In genomic region chr16:89426736-89427525, GRCh38 we compare ENCODE assay signal across 15 cellular contexts.
DNase-seq lines count a peak whose midpoint lies in the region; ATAC-seq and TF ChIP-seq lines count a peak whose summit lies in the region.
"Had no signal": no experiment of that assay in that cellular context is flagged by ENCODE, and none has a peak within 500 bp of the region (broad histone marks: within the 10 kb centered on the region; RNA-seq: fewer than 3 reads in every experiment).

No MANE protein-coding gene starts in this region.

- H3K4me2 ChIP-seq in IMR-90 (ENCODE audit: low read depth, low read length) (no peak overlapping the region), neural progenitor cell (peak overlapping the region; percentile 4)

- H3K9me1 ChIP-seq in IMR-90 (ENCODE audit: insufficient read depth, low read length): peaks cover 54% of the 10 kb centered on the region

- CTCF ChIA-PET in CD4-positive, alpha-beta memory T cell (lab: Charles Lee; ENCODE audit: partially characterized antibody): no interaction called here
- CTCF ChIA-PET in IMR-90 (lab: Yijun Ruan, JAX): no interaction called here

- peaks cover 14% of the 10 kb centered on the region for H3F3A ChIP-seq in neural progenitor cell (ENCODE audit: low read depth)

- H3K9ac ChIP-seq in IMR-90 (ENCODE audit: low read depth, low read length) (no peak overlapping the region), neural progenitor cell (peak overlapping the region; percentile 11)

- TF ChIP-seq CTCF in IMR-90 (conservative IDR thresholded peaks at IDR 0.05; ENCODE audit: low read depth, low read length) (no peak), neural progenitor cell (IDR thresholded peaks at IDR 0.05) (no peak)

- no peaks in the 10 kb centered on the region for H3K27me3 ChIP-seq in CD4-positive, alpha-beta memory T cell (ENCODE audit: insufficient read depth, low read length)
- H3K27me3 ChIP-seq in IMR-90 (ENCODE audit: control insufficient read depth, insufficient read depth, low read length) (no peaks in the 10 kb centered on the region), neural progenitor cell (no peaks in the 10 kb centered on the region)
- H3K27me3 ChIP-seq: heart left ventricle had no signal

- no peak for DNase-seq in CD4-positive, alpha-beta memory T cell
- DNase-seq in IMR-90: peak; percentile 69
- peak; percentile 56 for DNase-seq in astrocyte of the hippocampus (ENCODE audit: low read depth, low spot score)
- DNase-seq in neural progenitor cell (ENCODE audit: low spot score): no peak
- DNase-seq in T-helper 9 cell: no peak
- no peak for DNase-seq in NCI-H1930 (lab: John Stamatoyannopoulos, UW)
- DNase-seq in cerebellar cortex (ENCODE audit: low spot score): no peak
- DNase-seq: aorta, NCI-H1436 treated with DMSO at 0.1 percent for 48 hours, NCI-H526 treated with DMSO at 0.1 percent for 48 hours had no signal

- peaks cover 7% of the 10 kb centered on the region for H3K36me3 ChIP-seq in CD4-positive, alpha-beta memory T cell (ENCODE audit: insufficient read depth, low read length)
- H3K36me3 ChIP-seq in IMR-90 (ENCODE audit: control insufficient read depth, insufficient read depth, low read length) (no peaks in the 10 kb centered on the region; the same call in none of the 2 replicates), neural progenitor cell (no peaks in the 10 kb centered on the region)

- no peak for TF ChIP-seq POLR2A in IMR-90 (IDR thresholded peaks at IDR 0.05; ENCODE audit: low read depth, low read length)

- H3K56ac ChIP-seq in IMR-90 (ENCODE audit: extremely low read depth, insufficient read depth, low read length): no peak overlapping the region

- no peak overlapping the region for H4K8ac ChIP-seq in IMR-90 (ENCODE audit: low read depth in 2 of 2, low read length in 2 of 2)

- BruUV-seq in IMR-90 (replicated peaks; lab: Mats Ljungman, UMichigan): no TSS peak

- H3K36me3 Mint-ChIP-seq in CD4-positive, alpha-beta memory T cell: peaks cover 17 to 35% of the 10 kb centered on the region in 2 donors
- peaks cover 14% of the 10 kb centered on the region for H3K36me3 Mint-ChIP-seq in neural progenitor cell

- no peak overlapping the region for H4K91ac ChIP-seq in IMR-90 (ENCODE audit: insufficient read depth, low read depth, low read length)

- H4K5ac ChIP-seq in IMR-90 (ENCODE audit: low read depth, low read length): no peak overlapping the region

- no peak overlapping the region for H2AK5ac ChIP-seq in IMR-90 (ENCODE audit: low read depth, low read length)

- peaks cover 88% of the 10 kb centered on the region for H4K20me1 ChIP-seq in IMR-90 (ENCODE audit: insufficient read depth, low read length)
- peaks cover 83% of the 10 kb centered on the region for H4K20me1 ChIP-seq in neural progenitor cell (ENCODE audit: low read depth)

- H2BK5ac ChIP-seq in IMR-90 (ENCODE audit: low read depth, low read length, poor library complexity, severe bottlenecking): no peak overlapping the region

- H3K79me1 ChIP-seq in IMR-90 (ENCODE audit: low read depth in 1 of 2, low read length in 2 of 2): peaks cover 7 to 78% of the 10 kb centered on the region in 2 experiments; a peak in 3 of 4 replicates

- ATAC-seq in IMR-90 (ENCODE audit: low read depth) (no peak), HG03025 (IDR thresholded peaks at IDR 0.05; ENCODE audit: low FRiP score, unreplicated experiment) (no peak)
- ATAC-seq: heart left ventricle, HepG2 had no signal

- no peak for TF ChIP-seq RAD21 in IMR-90 (IDR thresholded peaks at IDR 0.05; ENCODE audit: low read length)

- intact Hi-C loops in CD4-positive, alpha-beta memory T cell (cut with micrococcal nuclease): no loop called here
- intact Hi-C loops in IMR-90 (cut with micrococcal nuclease): no loop called here

- no peaks in the 10 kb centered on the region for H3K27me3 Mint-ChIP-seq in CD4-positive, alpha-beta memory T cell
- no peaks in the 10 kb centered on the region for H3K27me3 Mint-ChIP-seq in neural progenitor cell (ENCODE audit: insufficient read depth, low read depth)

- no peak overlapping the region for H2BK120ac ChIP-seq in IMR-90 (ENCODE audit: low read depth, low read length)

- peak overlapping the region in 4 of 8 donors; percentile 48 to 77 (median 68) for H3K4me3 Mint-ChIP-seq in CD4-positive, alpha-beta memory T cell
- no peak overlapping the region for H3K4me3 Mint-ChIP-seq in neural progenitor cell
- H3K4me3 Mint-ChIP-seq: neural crest cell had no signal

- H3K4ac ChIP-seq in IMR-90 (ENCODE audit: low read depth, low read length): no peak overlapping the region

- H3K23ac ChIP-seq in IMR-90 (ENCODE audit: low read depth, low read length): 0 out of 2 replicates have a peak overlapping the region, but pooled peaks have one; percentile 17

- no peak overlapping the region for H2BK20ac ChIP-seq in IMR-90 (ENCODE audit: low read depth, low read length)

- H3K18ac ChIP-seq in IMR-90 (ENCODE audit: low read depth, low read length): no peak overlapping the region

- dilution Hi-C loops in IMR-90 (cut with HindIII; ENCODE audit: low sequenced_read_pairs, unreplicated experiment): no loop called here

- POLR2A ChIA-PET in CD4-positive, alpha-beta memory T cell (lab: Charles Lee; ENCODE audit: partially characterized antibody): interaction anchor here (1.3 to 1.6 kb wide), 2 partner anchors 8 to 69 kb away, joined by 3 to 4 read pairs; no protein-coding TSS in a partner anchor
- POLR2A ChIA-PET in IMR-90 (lab: Charles Lee; ENCODE audit: unreplicated experiment): interaction anchor here (0.6 kb wide), 1 partner anchor 23 kb away, joined by 3 read pairs; no protein-coding TSS in a partner anchor

- in situ Hi-C loops in IMR-90 (cut with MboI; ENCODE audit: low sequenced_read_pairs): no loop called here

- no peaks in the 10 kb centered on the region for H3K9me3 ChIP-seq in CD4-positive, alpha-beta memory T cell (ENCODE audit: control insufficient read depth in 1 of 2, low read length in 2 of 2)
- H3K9me3 ChIP-seq in IMR-90 (ENCODE audit: control insufficient read depth, insufficient read depth, low read length): no peaks in the 10 kb centered on the region
- H3K9me3 ChIP-seq in neural progenitor cell (ENCODE audit: low read depth): no peaks in the 10 kb centered on the region
- H3K9me3 ChIP-seq: heart left ventricle had no signal

- H2AFZ ChIP-seq in IMR-90 (replicated peaks; ENCODE audit: low read length, poor library complexity): no peak overlapping the region
- no peak overlapping the region for H2AFZ ChIP-seq in neural progenitor cell (replicated peaks)

- peak overlapping the region; percentile 59; the same call in 1 of the 2 replicates for H3K14ac ChIP-seq in IMR-90 (replicated peaks; ENCODE audit: low read depth, low read length)

- H3K79me2 ChIP-seq in neural progenitor cell (ENCODE audit: low read depth): peaks cover 95% of the 10 kb centered on the region

- H3K4me1 Mint-ChIP-seq in CD4-positive, alpha-beta memory T cell: peaks cover 50 to 54% (median 52%) of the 10 kb centered on the region in 4 donors
- peaks cover 27% of the 10 kb centered on the region for H3K4me1 Mint-ChIP-seq in neural progenitor cell

- peak overlapping the region; percentile 5 to 81 (median 76) for H3K27ac Mint-ChIP-seq in CD4-positive, alpha-beta memory T cell
- no peak overlapping the region for H3K27ac Mint-ChIP-seq in neural progenitor cell

- H2BK15ac ChIP-seq in IMR-90 (ENCODE audit: low read depth, low read length): no peak overlapping the region

- H3K4me1 ChIP-seq in CD4-positive, alpha-beta memory T cell (ENCODE audit: insufficient read depth, low read length): peaks cover 71% of the 10 kb centered on the region
- H3K4me1 ChIP-seq in IMR-90 (ENCODE audit: control insufficient read depth, insufficient read depth, low read length): peaks cover 23% of the 10 kb centered on the region
- peaks cover 18% of the 10 kb centered on the region for H3K4me1 ChIP-seq in neural progenitor cell

- no peak overlapping the region for H2AK9ac ChIP-seq in IMR-90 (replicated peaks; ENCODE audit: low read depth, low read length, poor library complexity)

- no peak overlapping the region for H3K27ac ChIP-seq in CD4-positive, alpha-beta memory T cell (ENCODE audit: low read depth, low read length)
- H3K27ac ChIP-seq in IMR-90 (ENCODE audit: insufficient read depth, low read length): no peak overlapping the region
- no peak overlapping the region for H3K27ac ChIP-seq in neural progenitor cell

- H3K9me3 Mint-ChIP-seq in CD4-positive, alpha-beta memory T cell: no peaks in the 10 kb centered on the region
- peaks cover 6% of the 10 kb centered on the region for H3K9me3 Mint-ChIP-seq in neural progenitor cell

- WGBS in IMR-90 (ENCODE audit: extremely low coverage in 2 of 2, insufficient read length in 1 of 2), 2 experiments: 90% methylated on average over 6 of the region's 10 CpGs; no CpG with 5 or more reads in 1 of the 2 experiments

- H3K4me3 ChIP-seq in CD4-positive, alpha-beta memory T cell (ENCODE audit: low read length in 2 of 2): no peak overlapping the region
- H3K4me3 ChIP-seq in IMR-90 (ENCODE audit: insufficient read depth, low read depth, low read length) (no peak overlapping the region), neural progenitor cell (no peak overlapping the region)
- H3K4me3 ChIP-seq: heart left ventricle, skin epidermis had no signal

TF ChIP-seq in IMR-90, 13 proteins besides CTCF, POLR2A, EP300 and RAD21:
- TF ChIP-seq MXI1 (IDR thresholded peaks at IDR 0.05; ENCODE audit: borderline replicate concordance, low read depth, low read length) (no peak), NFE2L2 (IDR thresholded peaks at IDR 0.05; ENCODE audit: low read depth, low read length) (no peak), MAFK (IDR thresholded peaks at IDR 0.05; ENCODE audit: low read depth, low read length) (no peak), RCOR1 (IDR thresholded peaks at IDR 0.05; ENCODE audit: insufficient replicate concordance, low read length) (no peak), FOS (IDR thresholded peaks at IDR 0.05; ENCODE audit: low read depth, low read length) (peak; percentile 50; the same call in 1 of the 2 replicates), BHLHE40 (IDR thresholded peaks at IDR 0.05; ENCODE audit: low read depth, low read length) (no peak), CEBPB (IDR thresholded peaks at IDR 0.05; ENCODE audit: low read depth, low read length) (no peak)

Comparison
In these comparisons a context has a peak if more than half of its experiments do, and no peak if none do; other contexts are left out.
1. DNase-seq: peak in IMR-90 (single experiment) and astrocyte of the hippocampus (single experiment); none in CD4-positive, alpha-beta memory T cell (0 of 5), neural progenitor cell (single experiment), T-helper 9 cell (single experiment), NCI-H1930 (0 of 2) and cerebellar cortex (single experiment).